In the genomic region with DNA sequence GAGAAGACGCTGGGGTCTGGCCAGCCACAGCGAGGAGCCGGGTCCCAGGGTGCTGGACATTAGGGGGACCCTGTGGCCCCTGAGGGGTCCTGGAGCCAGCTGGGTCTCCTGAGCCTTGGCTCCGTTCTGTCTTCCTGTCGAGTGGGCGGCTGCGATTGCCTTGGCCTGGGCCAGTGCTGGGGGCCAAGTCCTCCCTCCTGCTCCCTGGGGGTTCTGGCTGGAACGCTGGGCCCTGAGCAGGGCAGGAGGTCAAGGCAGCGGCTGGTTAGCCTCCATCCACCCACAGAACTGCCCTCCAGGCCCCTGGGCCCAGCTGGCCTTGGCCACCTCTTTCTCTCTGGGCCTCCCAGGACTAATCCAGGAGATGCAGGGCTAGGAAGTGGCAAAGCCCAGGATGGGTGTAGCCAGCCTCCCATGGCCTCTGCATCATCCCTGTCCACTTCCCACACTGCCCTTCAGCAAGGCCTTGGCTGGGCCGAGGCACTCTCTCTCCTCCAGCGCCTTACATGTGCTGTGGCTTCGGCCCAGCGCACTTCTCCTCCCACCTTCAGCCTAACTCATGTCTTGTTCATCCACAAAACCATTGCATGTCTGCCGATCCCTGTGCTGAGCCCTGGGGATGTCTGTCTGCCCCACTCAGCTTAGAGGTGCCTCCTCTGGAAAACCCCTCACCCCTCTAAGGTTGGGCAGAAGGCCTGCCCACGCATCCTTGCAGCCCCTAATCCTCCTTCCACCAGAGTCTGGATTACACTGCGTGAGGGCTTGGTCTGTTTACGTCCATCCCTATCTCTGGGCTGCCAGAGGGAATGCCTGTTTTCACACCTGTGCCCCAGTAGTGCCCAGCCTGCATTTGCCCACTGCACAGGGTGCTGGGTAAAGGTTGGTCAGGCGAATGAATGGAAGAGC, we compare ENCODE assay signal across 3 cellular contexts.
TF ChIP-seq lines count a peak whose summit lies in the region.

No MANE protein-coding gene starts in this region.

TF ChIP-seq in SK-N-SH treated with all-trans-retinoic acid at 6 μM for 48 hours, 23 proteins besides CTCF, POLR2A, EP300 and RAD21:
- no peak for TF ChIP-seq ISL1 (CRISPR knock-in tag; IDR thresholded peaks at IDR 0.05)
- no peak for TF ChIP-seq ZC3H10 (CRISPR knock-in tag; IDR thresholded peaks at IDR 0.05)
- TF ChIP-seq, protein P1, sequence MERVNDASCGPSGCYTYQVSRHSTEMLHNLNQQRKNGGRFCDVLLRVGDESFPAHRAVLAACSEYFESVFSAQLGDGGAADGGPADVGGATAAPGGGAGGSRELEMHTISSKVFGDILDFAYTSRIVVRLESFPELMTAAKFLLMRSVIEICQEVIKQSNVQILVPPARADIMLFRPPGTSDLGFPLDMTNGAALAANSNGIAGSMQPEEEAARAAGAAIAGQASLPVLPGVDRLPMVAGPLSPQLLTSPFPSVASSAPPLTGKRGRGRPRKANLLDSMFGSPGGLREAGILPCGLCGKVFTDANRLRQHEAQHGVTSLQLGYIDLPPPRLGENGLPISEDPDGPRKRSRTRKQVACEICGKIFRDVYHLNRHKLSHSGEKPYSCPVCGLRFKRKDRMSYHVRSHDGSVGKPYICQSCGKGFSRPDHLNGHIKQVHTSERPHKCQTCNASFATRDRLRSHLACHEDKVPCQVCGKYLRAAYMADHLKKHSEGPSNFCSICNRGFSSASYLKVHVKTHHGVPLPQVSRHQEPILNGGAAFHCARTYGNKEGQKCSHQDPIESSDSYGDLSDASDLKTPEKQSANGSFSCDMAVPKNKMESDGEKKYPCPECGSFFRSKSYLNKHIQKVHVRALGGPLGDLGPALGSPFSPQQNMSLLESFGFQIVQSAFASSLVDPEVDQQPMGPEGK (CRISPR knock-in tag; IDR thresholded peaks at IDR 0.05; ENCODE audit: borderline replicate concordance) = no peak
- no peak for TF ChIP-seq ZFP30 (CRISPR knock-in tag; IDR thresholded peaks at IDR 0.05)
- no peak for TF ChIP-seq ZFP3 (CRISPR knock-in tag; IDR thresholded peaks at IDR 0.05)
- TF ChIP-seq ZNF70 (CRISPR knock-in tag; IDR thresholded peaks at IDR 0.05) = no peak
- TF ChIP-seq OSR1 (CRISPR knock-in tag; IDR thresholded peaks at IDR 0.05) = no peak

TF ChIP-seq in SK-N-SH, 30 proteins besides CTCF, POLR2A, EP300 and RAD21:
- TF ChIP-seq, protein P2, sequence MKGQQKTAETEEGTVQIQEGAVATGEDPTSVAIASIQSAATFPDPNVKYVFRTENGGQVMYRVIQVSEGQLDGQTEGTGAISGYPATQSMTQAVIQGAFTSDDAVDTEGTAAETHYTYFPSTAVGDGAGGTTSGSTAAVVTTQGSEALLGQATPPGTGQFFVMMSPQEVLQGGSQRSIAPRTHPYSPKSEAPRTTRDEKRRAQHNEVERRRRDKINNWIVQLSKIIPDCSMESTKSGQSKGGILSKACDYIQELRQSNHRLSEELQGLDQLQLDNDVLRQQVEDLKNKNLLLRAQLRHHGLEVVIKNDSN (IDR thresholded peaks at IDR 0.05; ENCODE audit: borderline replicate concordance, low read depth) = no peak
- TF ChIP-seq, protein P3, sequence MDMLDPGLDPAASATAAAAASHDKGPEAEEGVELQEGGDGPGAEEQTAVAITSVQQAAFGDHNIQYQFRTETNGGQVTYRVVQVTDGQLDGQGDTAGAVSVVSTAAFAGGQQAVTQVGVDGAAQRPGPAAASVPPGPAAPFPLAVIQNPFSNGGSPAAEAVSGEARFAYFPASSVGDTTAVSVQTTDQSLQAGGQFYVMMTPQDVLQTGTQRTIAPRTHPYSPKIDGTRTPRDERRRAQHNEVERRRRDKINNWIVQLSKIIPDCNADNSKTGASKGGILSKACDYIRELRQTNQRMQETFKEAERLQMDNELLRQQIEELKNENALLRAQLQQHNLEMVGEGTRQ (IDR thresholded peaks at IDR 0.05; ENCODE audit: borderline replicate concordance, low read depth, low read length) = no peak
- TF ChIP-seq GATA2 (CRISPR knock-in tag; IDR thresholded peaks at IDR 0.05) (no peak), JUND (IDR thresholded peaks at IDR 0.05) (no peak), CHD2 (IDR thresholded peaks at IDR 0.05; ENCODE audit: low read length, partially characterized antibody) (no peak), MXI1 (IDR thresholded peaks at IDR 0.05; ENCODE audit: low read depth, low read length) (no peak), ELF1 (IDR thresholded peaks at IDR 0.05) (no peak), GABPA (IDR thresholded peaks at IDR 0.05; ENCODE audit: low read depth) (no peak), SMC3 (IDR thresholded peaks at IDR 0.05; ENCODE audit: low read depth, low read length) (no peak), YY1 (IDR thresholded peaks at IDR 0.05; ENCODE audit: low read depth) (no peak), RXRA (IDR thresholded peaks at IDR 0.05; ENCODE audit: borderline replicate concordance, low read depth) (no peak), TAF1 (IDR thresholded peaks at IDR 0.05; ENCODE audit: borderline replicate concordance, low read depth, low read length) (no peak), TCF12 (IDR thresholded peaks at IDR 0.05) (no peak), NFIC (IDR thresholded peaks at IDR 0.05; ENCODE audit: borderline replicate concordance) (no peak)
- TF ChIP-seq, protein P4, sequence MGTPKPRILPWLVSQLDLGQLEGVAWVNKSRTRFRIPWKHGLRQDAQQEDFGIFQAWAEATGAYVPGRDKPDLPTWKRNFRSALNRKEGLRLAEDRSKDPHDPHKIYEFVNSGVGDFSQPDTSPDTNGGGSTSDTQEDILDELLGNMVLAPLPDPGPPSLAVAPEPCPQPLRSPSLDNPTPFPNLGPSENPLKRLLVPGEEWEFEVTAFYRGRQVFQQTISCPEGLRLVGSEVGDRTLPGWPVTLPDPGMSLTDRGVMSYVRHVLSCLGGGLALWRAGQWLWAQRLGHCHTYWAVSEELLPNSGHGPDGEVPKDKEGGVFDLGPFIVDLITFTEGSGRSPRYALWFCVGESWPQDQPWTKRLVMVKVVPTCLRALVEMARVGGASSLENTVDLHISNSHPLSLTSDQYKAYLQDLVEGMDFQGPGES (IDR thresholded peaks at IDR 0.05; ENCODE audit: low read depth, low read length) = no peak
- TF ChIP-seq, protein P5, sequence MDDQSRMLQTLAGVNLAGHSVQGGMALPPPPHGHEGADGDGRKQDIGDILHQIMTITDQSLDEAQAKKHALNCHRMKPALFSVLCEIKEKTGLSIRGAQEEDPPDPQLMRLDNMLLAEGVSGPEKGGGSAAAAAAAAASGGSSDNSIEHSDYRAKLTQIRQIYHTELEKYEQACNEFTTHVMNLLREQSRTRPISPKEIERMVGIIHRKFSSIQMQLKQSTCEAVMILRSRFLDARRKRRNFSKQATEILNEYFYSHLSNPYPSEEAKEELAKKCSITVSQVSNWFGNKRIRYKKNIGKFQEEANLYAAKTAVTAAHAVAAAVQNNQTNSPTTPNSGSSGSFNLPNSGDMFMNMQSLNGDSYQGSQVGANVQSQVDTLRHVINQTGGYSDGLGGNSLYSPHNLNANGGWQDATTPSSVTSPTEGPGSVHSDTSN (IDR thresholded peaks at IDR 0.05) = no peak

TF ChIP-seq in K562, 482 proteins besides CTCF, POLR2A, EP300 and RAD21:
- TF ChIP-seq NCOA6 (IDR thresholded peaks at IDR 0.05) (no peak), CSDE1 (IDR thresholded peaks at IDR 0.05) (no peak), SLC30A9 (CRISPR knock-in tag; IDR thresholded peaks at IDR 0.05) (no peak), PHB (CRISPR knock-in tag; IDR thresholded peaks at IDR 0.05) (no peak), MEF2D (tag; conservative IDR thresholded peaks at IDR 0.05; ENCODE audit: low read depth) (no peak), CBX2 (IDR thresholded peaks at IDR 0.05; ENCODE audit: insufficient read depth, low read length, poor library complexity, severe bottlenecking) (no peak), ZNF77 (CRISPR knock-in tag; IDR thresholded peaks at IDR 0.05) (no peak), SMAD1 (IDR thresholded peaks at IDR 0.05; ENCODE audit: low read depth, low read length, partially characterized antibody) (no peak)
- TF ChIP-seq, protein P6, sequence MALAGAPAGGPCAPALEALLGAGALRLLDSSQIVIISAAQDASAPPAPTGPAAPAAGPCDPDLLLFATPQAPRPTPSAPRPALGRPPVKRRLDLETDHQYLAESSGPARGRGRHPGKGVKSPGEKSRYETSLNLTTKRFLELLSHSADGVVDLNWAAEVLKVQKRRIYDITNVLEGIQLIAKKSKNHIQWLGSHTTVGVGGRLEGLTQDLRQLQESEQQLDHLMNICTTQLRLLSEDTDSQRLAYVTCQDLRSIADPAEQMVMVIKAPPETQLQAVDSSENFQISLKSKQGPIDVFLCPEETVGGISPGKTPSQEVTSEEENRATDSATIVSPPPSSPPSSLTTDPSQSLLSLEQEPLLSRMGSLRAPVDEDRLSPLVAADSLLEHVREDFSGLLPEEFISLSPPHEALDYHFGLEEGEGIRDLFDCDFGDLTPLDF (CRISPR knock-in tag; IDR thresholded peaks at IDR 0.05) = 0 out of 2 replicates have a peak, but pooled peaks have one; percentile 22
- TF ChIP-seq, protein P7, sequence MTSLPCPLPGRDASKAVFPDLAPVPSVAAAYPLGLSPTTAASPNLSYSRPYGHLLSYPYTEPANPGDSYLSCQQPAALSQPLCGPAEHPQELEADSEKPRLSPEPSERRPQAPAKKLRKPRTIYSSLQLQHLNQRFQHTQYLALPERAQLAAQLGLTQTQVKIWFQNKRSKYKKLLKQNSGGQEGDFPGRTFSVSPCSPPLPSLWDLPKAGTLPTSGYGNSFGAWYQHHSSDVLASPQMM (CRISPR knock-in tag; IDR thresholded peaks at IDR 0.05) = no peak
- TF ChIP-seq, protein P8, sequence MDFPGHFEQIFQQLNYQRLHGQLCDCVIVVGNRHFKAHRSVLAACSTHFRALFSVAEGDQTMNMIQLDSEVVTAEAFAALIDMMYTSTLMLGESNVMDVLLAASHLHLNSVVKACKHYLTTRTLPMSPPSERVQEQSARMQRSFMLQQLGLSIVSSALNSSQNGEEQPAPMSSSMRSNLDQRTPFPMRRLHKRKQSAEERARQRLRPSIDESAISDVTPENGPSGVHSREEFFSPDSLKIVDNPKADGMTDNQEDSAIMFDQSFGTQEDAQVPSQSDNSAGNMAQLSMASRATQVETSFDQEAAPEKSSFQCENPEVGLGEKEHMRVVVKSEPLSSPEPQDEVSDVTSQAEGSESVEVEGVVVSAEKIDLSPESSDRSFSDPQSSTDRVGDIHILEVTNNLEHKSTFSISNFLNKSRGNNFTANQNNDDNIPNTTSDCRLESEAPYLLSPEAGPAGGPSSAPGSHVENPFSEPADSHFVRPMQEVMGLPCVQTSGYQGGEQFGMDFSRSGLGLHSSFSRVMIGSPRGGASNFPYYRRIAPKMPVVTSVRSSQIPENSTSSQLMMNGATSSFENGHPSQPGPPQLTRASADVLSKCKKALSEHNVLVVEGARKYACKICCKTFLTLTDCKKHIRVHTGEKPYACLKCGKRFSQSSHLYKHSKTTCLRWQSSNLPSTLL (IDR thresholded peaks at IDR 0.05) = no peak
- TF ChIP-seq, protein P9, sequence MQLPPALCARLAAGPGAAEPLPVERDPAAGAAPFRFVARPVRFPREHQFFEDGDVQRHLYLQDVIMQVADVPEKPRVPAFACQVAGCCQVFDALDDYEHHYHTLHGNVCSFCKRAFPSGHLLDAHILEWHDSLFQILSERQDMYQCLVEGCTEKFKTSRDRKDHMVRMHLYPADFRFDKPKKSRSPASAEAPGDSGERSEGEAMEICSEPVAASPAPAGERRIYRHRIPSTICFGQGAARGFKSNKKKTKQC (CRISPR knock-in tag; IDR thresholded peaks at IDR 0.05) = no peak
- TF ChIP-seq, protein P10, sequence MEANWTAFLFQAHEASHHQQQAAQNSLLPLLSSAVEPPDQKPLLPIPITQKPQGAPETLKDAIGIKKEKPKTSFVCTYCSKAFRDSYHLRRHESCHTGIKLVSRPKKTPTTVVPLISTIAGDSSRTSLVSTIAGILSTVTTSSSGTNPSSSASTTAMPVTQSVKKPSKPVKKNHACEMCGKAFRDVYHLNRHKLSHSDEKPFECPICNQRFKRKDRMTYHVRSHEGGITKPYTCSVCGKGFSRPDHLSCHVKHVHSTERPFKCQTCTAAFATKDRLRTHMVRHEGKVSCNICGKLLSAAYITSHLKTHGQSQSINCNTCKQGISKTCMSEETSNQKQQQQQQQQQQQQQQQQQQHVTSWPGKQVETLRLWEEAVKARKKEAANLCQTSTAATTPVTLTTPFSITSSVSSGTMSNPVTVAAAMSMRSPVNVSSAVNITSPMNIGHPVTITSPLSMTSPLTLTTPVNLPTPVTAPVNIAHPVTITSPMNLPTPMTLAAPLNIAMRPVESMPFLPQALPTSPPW (CRISPR knock-in tag; IDR thresholded peaks at IDR 0.05) = no peak
- TF ChIP-seq, protein P11, sequence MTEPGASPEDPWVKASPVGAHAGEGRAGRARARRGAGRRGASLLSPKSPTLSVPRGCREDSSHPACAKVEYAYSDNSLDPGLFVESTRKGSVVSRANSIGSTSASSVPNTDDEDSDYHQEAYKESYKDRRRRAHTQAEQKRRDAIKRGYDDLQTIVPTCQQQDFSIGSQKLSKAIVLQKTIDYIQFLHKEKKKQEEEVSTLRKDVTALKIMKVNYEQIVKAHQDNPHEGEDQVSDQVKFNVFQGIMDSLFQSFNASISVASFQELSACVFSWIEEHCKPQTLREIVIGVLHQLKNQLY (CRISPR knock-in tag; conservative IDR thresholded peaks at IDR 0.05) = 0 out of 4 replicates have a peak, but pooled peaks of 1 of the 2 experiments have one; percentile 32
- TF ChIP-seq, protein P12, sequence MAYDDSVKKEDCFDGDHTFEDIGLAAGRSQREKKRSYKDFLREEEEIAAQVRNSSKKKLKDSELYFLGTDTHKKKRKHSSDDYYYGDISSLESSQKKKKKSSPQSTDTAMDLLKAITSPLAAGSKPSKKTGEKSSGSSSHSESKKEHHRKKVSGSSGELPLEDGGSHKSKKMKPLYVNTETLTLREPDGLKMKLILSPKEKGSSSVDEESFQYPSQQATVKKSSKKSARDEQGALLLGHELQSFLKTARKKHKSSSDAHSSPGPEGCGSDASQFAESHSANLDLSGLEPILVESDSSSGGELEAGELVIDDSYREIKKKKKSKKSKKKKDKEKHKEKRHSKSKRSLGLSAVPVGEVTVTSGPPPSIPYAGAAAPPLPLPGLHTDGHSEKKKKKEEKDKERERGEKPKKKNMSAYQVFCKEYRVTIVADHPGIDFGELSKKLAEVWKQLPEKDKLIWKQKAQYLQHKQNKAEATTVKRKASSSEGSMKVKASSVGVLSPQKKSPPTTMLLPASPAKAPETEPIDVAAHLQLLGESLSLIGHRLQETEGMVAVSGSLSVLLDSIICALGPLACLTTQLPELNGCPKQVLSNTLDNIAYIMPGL (CRISPR knock-in tag; IDR thresholded peaks at IDR 0.05) = 0 out of 2 replicates have a peak, but pooled peaks have one; percentile 68
- TF ChIP-seq, protein P13, sequence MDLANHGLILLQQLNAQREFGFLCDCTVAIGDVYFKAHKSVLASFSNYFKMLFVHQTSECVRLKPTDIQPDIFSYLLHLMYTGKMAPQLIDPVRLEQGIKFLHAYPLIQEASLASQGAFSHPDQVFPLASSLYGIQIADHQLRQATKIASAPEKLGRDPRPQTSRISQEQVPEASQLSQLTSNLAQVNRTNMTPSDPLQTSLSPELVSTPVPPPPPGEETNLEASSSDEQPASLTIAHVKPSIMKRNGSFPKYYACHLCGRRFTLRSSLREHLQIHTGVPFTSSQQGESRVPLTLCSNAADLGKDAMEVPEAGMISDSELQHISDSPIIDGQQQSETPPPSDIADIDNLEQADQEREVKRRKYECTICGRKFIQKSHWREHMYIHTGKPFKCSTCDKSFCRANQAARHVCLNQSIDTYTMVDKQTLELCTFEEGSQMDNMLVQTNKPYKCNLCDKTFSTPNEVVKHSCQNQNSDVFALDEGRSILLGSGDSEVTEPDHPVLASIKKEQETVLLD (IDR thresholded peaks at IDR 0.05) = no peak
TF ChIP-seq in K562: peak in this region for 3.
